24 cellular contexts compared by ENCODE assay signal in genomic region chr7:137862358-137862757, GRCh38. TPM values are rescaled to one million over a fixed set of nuclear protein-coding genes. Genes with fewer than 3 reads are reported as not detected.
"Had no signal": no experiment of that assay in that cellular context is flagged by ENCODE, and none has a peak within 500 bp of the region (broad histone marks: within the 10 kb centered on the region; RNA-seq: fewer than 3 reads in every experiment).

No MANE protein-coding gene starts in this region.

- H3K27ac ChIP-seq: HL-60, RWPE1, SJCRH30 had no signal

- ATAC-seq: Panc1, PC-3, SK-N-SH treated with all-trans-retinoic acid at 6 μM for 48 hours had no signal

- H3K36me3 ChIP-seq: SJCRH30 had no signal

- DNase-seq: KBM-7, MV-4-11, NCI-H1048, NCI-H1105, NCI-H1417, NCI-H1436 treated with DMSO at 0.1 percent for 48 hours, NCI-H1694, NCI-H187 treated with DMSO at 0.1 percent for 48 hours, NCI-H2029 treated with DMSO at 0.1 percent for 48 hours, NCI-H2171, NCI-H226, NCI-H446, NCI-H510A, NCI-H524 treated with DMSO at 0.1 percent for 48 hours, NCI-H69, NCI-H774, PC-3, SHP77 treated with DMSO at 0.1 percent for 48 hours, SJCRH30 had no signal

- H3K4me1 Mint-ChIP-seq: IgD-negative memory B cell had no signal

- H3K9me3 ChIP-seq: SJCRH30 had no signal

- H3K27me3 Mint-ChIP-seq: IgD-negative memory B cell had no signal

- H3K4me3 ChIP-seq: SJCRH30 had no signal

- H3K4me3 Mint-ChIP-seq: IgD-negative memory B cell had no signal

- H3K4me1 ChIP-seq: SJCRH30 had no signal

- H3K27me3 ChIP-seq: SJCRH30 had no signal

RNA-seq across cellular contexts. Expression of gene DGKI, which starts 15.6 kb away (rescaled TPM):
- total RNA-seq: PC-3, SJCRH30 had no signal
